Comparison of ENCODE assay signal across 11 cellular contexts in the genomic region with DNA sequence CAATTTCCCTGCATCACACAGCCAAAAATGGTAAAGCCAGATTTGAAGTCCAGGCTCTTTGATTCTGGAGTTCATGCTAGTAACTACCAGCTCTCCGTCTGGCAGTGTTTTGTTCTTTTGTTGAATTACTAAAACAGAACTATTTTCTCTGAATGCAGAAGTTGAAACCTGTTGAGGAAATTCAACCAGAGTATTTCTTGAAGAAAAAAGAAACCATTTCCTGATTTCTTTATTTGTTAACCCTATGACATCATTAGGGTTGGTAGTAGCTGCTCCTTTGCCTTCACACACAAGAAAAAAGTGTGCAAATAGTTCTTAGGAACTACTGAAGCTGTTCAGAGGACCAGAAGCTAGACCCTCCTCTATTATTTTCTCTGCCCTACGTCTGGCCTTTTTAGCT. TPM values are rescaled to one million over a fixed set of nuclear protein-coding genes. Genes with fewer than 3 reads are reported as not detected.
DNase-seq lines count a peak whose midpoint lies in the region; ATAC-seq, FAIRE-seq and TF ChIP-seq lines count a peak whose summit lies in the region.
"Had no signal": no experiment of that assay in that cellular context is flagged by ENCODE, and none has a peak within 500 bp of the region (broad histone marks: within the 10 kb centered on the region; RNA-seq: fewer than 3 reads in every experiment).

No MANE protein-coding gene starts in this region.

- no peak for TF ChIP-seq EP300 in HepG2 (IDR thresholded peaks at IDR 0.05; ENCODE audit: low read depth in 2 of 2, low read length in 2 of 2)
- TF ChIP-seq EP300 in HepG2 (CRISPR knock-in tag; IDR thresholded peaks at IDR 0.05; ENCODE audit: borderline replicate concordance) = no peak

- no peak overlapping the region for H3K9ac ChIP-seq in HepG2 (ENCODE audit: insufficient read depth, low read depth, low read length)

- no TSS peak for BruUV-seq in HepG2 (replicated peaks; lab: Mats Ljungman, UMichigan)

- no peaks in the 10 kb centered on the region for H3K27me3 ChIP-seq in HepG2 (ENCODE audit: control insufficient read depth in 1 of 2, insufficient read depth in 2 of 2, low read length in 2 of 2)
- no peaks in the 10 kb centered on the region for H3K27me3 ChIP-seq in right lobe of liver
- no peaks in the 10 kb centered on the region for H3K27me3 ChIP-seq in hepatocyte
- no peaks in the 10 kb centered on the region for H3K27me3 ChIP-seq in vagina
- H3K27me3 ChIP-seq: BE2C had no signal

- no peaks in the 10 kb centered on the region for H3K36me3 ChIP-seq in HepG2 (replicated peaks in 1 of 2; ENCODE audit: control insufficient read depth in 1 of 2, insufficient read depth in 2 of 2, low read length in 2 of 2)
- no peaks in the 10 kb centered on the region for H3K36me3 ChIP-seq in right lobe of liver
- no peaks in the 10 kb centered on the region for H3K36me3 ChIP-seq in hepatocyte (replicated peaks; ENCODE audit: insufficient read depth, low read depth)
- H3K36me3 ChIP-seq in vagina = no peaks in the 10 kb centered on the region
- H3K36me3 ChIP-seq: BE2C had no signal

- intact Hi-C loops in HepG2 (cut with micrococcal nuclease; ENCODE audit: unreplicated experiment) (no loop called here), right lobe of liver (cut with DNase I) (no loop called here), vagina (cut with DNase I) (no loop called here)

- no peak for FAIRE-seq in HepG2 (lab: Jason Lieb, UNC)

- H3K4me2 ChIP-seq in HepG2 (ENCODE audit: low read depth, low read length) (no peak overlapping the region), hepatocyte (no peak overlapping the region)

- in situ Hi-C loops in HepG2 (cut with HindIII; ENCODE audit: extremely low pct_ligation_motif_present, low pct_unique_long_range_greater_than_20kb) = no loop called here

- no peak for TF ChIP-seq POLR2A in HepG2 (IDR thresholded peaks at IDR 0.05; ENCODE audit: insufficient read depth in 1 of 2, low read depth in 2 of 2, low read length in 2 of 2)
- no peak for TF ChIP-seq POLR2A in right lobe of liver (IDR thresholded peaks at IDR 0.05)
- no peak for TF ChIP-seq POLR2A in vagina (IDR thresholded peaks at IDR 0.05)

- H3K79me2 ChIP-seq in HepG2 (ENCODE audit: insufficient read depth, low read length) = no peaks in the 10 kb centered on the region
- H3K79me2 ChIP-seq in hepatocyte = peaks cover 31% of the 10 kb centered on the region

- TF ChIP-seq CTCF in HepG2 (CRISPR knock-in tag; IDR thresholded peaks at IDR 0.05) (no peak), right lobe of liver (IDR thresholded peaks at IDR 0.05) (no peak), hepatocyte (IDR thresholded peaks at IDR 0.05; ENCODE audit: poor library complexity) (no peak), vagina (IDR thresholded peaks at IDR 0.05) (no peak)

- CTCF ChIA-PET in HepG2 (lab: Yijun Ruan, JAX; ENCODE audit: low intra/inter-chr PET ratio, low total read pairs) = no interaction called here

- no peak for DNase-seq in HepG2 (ENCODE audit: low spot score)
- no peak for DNase-seq in right lobe of liver
- peak; percentile 61 for DNase-seq in SKM-1 (lab: John Stamatoyannopoulos, UW; ENCODE audit: unreplicated experiment)
- no peak for DNase-seq in hepatocyte (ENCODE audit: low spot score)
- DNase-seq in vagina (ENCODE audit: extremely low spot score in 2 of 2) = no peak
- DNase-seq in COR-L47 (lab: John Stamatoyannopoulos, UW) = no peak
- DNase-seq: BE2C, HCEC 1CT, NCI-H69 had no signal

- POLR2A ChIA-PET in HepG2 (lab: Yijun Ruan, JAX) = no interaction called here

- H3K4me1 ChIP-seq in HepG2 (ENCODE audit: insufficient read depth, low read length) = peaks cover 38% of the 10 kb centered on the region
- peaks cover 0 to 49% (median 18%) of the 10 kb centered on the region in 4 donors for H3K4me1 ChIP-seq in right lobe of liver
- peaks cover 31% of the 10 kb centered on the region for H3K4me1 ChIP-seq in hepatocyte (ENCODE audit: insufficient read depth)
- H3K4me1 ChIP-seq in vagina = peaks cover 52% of the 10 kb centered on the region

- H4K20me1 ChIP-seq in HepG2 (ENCODE audit: insufficient read depth, low read length) (no peaks in the 10 kb centered on the region), hepatocyte (ENCODE audit: insufficient read depth, poor library complexity, severe bottlenecking) (no peaks in the 10 kb centered on the region)

- ATAC-seq in HepG2 (no peak), right lobe of liver (no peak), HG03025 (IDR thresholded peaks at IDR 0.05; ENCODE audit: low FRiP score, unreplicated experiment) (no peak), GM19467 (IDR thresholded peaks at IDR 0.05; ENCODE audit: unreplicated experiment) (no peak)

- no peak overlapping the region for H3K27ac ChIP-seq in HepG2 (ENCODE audit: extremely low read length, insufficient read depth, low read length)
- peak overlapping the region in 1 of 3 donors; percentile 52 for H3K27ac ChIP-seq in right lobe of liver
- H3K27ac ChIP-seq in hepatocyte = peak overlapping the region; percentile 20
- H3K27ac ChIP-seq in vagina = peak overlapping the region; percentile 12

- TF ChIP-seq RAD21 in HepG2 (CRISPR knock-in tag; IDR thresholded peaks at IDR 0.05) = no peak

- H3K4me3 ChIP-seq in HepG2 (replicated peaks in 1 of 3; ENCODE audit: insufficient read depth in 1 of 3, low read depth in 2 of 3, low read length in 3 of 3) = no peak overlapping the region
- no peak overlapping the region for H3K4me3 ChIP-seq in right lobe of liver
- no peak overlapping the region for H3K4me3 ChIP-seq in hepatocyte
- no peak overlapping the region for H3K4me3 ChIP-seq in vagina

- H2AFZ ChIP-seq in HepG2 (ENCODE audit: low read length) (no peak overlapping the region), hepatocyte (no peak overlapping the region)

- no peaks in the 10 kb centered on the region for H3K9me2 ChIP-seq in hepatocyte (replicated peaks; ENCODE audit: insufficient read depth)

- no peaks in the 10 kb centered on the region for H3K9me3 ChIP-seq in HepG2 (ENCODE audit: low read length)
- no peaks in the 10 kb centered on the region for H3K9me3 ChIP-seq in right lobe of liver
- no peaks in the 10 kb centered on the region for H3K9me3 ChIP-seq in hepatocyte (ENCODE audit: low read depth)
- no peaks in the 10 kb centered on the region for H3K9me3 ChIP-seq in vagina
- H3K9me3 ChIP-seq: BE2C had no signal

- 92% methylated on average over 2 of the region's 2 CpGs for WGBS in HepG2 (ENCODE audit: low lambda C conversion rate)
- WGBS in right lobe of liver (ENCODE audit: insufficient coverage, low coverage, low lambda C conversion rate, missing lambda C conversion rate) = 48% methylated on average over 2 of the region's 2 CpGs
- WGBS in hepatocyte (ENCODE audit: low lambda C conversion rate, missing lambda C conversion rate) = 86% methylated on average over 2 of the region's 2 CpGs

TF ChIP-seq in HepG2, 621 proteins besides CTCF, POLR2A, EP300 and RAD21:
- TF ChIP-seq, protein P1, sequence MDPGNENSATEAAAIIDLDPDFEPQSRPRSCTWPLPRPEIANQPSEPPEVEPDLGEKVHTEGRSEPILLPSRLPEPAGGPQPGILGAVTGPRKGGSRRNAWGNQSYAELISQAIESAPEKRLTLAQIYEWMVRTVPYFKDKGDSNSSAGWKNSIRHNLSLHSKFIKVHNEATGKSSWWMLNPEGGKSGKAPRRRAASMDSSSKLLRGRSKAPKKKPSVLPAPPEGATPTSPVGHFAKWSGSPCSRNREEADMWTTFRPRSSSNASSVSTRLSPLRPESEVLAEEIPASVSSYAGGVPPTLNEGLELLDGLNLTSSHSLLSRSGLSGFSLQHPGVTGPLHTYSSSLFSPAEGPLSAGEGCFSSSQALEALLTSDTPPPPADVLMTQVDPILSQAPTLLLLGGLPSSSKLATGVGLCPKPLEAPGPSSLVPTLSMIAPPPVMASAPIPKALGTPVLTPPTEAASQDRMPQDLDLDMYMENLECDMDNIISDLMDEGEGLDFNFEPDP (CRISPR knock-in tag; conservative IDR thresholded peaks at IDR 0.05) = no peak
- TF ChIP-seq CEBPB (IDR thresholded peaks at IDR 0.05; ENCODE audit: borderline replicate concordance, low read depth, low read length) (no peak), ATF7 (IDR thresholded peaks at IDR 0.05) (peak; percentile 28; the same call in 1 of the 2 replicates), ATF7 (CRISPR knock-in tag; IDR thresholded peaks at IDR 0.05) (no peak), MEF2D (CRISPR knock-in tag; IDR thresholded peaks at IDR 0.05) (no peak), ZNF468 (CRISPR knock-in tag; IDR thresholded peaks at IDR 0.05) (no peak)

RNA-seq across cellular contexts. Expression of a gene that starts 34.4 kb away (rescaled TPM):
- total RNA-seq in HepG2 (2016; rRNA removed; fragmentation: Illumina TruSeq; extraction: Trizol) (6.0 and 8.4 TPM in 2 replicates), right lobe of liver (10 to 100 TPM in 4 of 6 experiments, 1 to 10 TPM in 2; 8.4 to 16.2 (median 11.3) TPM), hepatocyte (15.3 and 15.7 TPM in 2 replicates), vagina (43.5 TPM)
- 3.5 and 4.1 TPM in 2 replicates for total RNA-seq in HepG2 (2016; cell fraction: cytosol; rRNA removed; fragmentation: Illumina TruSeq; extraction: Trizol; ENCODE audit: low read depth)
- 5.5 and 7.9 TPM in 2 replicates for total RNA-seq in HepG2 (2016; cell fraction: insoluble cytoplasmic fraction; rRNA removed; fragmentation: Illumina TruSeq; extraction: Trizol)
- 8.5 and 9.1 TPM in 2 replicates for total RNA-seq in HepG2 (2016; cell fraction: membrane; rRNA removed; fragmentation: Illumina TruSeq; extraction: Trizol)
- total RNA-seq in HepG2 (2016; cell fraction: nucleus; rRNA removed; fragmentation: Illumina TruSeq; extraction: Trizol) = 11.9 and 14.9 TPM in 2 replicates
- polyA plus RNA-seq in HepG2 (2011; rRNA removed) (11.8 and 13.9 TPM in 2 replicates), hepatocyte (17.6 and 18.5 TPM in 2 replicates)
- 5.2 and 6.7 TPM in 2 replicates for polyA plus RNA-seq in HepG2 (2011; cell fraction: cytosol; rRNA removed)
- 13.4 and 13.8 TPM in 2 replicates for polyA plus RNA-seq in HepG2 (2011; cell fraction: nucleus; rRNA removed)
- polyA plus RNA-seq in HepG2 (2012) = 8.8 and 10.8 TPM in 2 replicates
- polyA plus RNA-seq in HepG2 (2016; cell fraction: cytosol; fragmentation: Illumina TruSeq; extraction: Trizol; ENCODE audit: low read depth) = 3.4 and 3.6 TPM in 2 replicates
- polyA plus RNA-seq in HepG2 (2016; cell fraction: insoluble cytoplasmic fraction; fragmentation: Illumina TruSeq; extraction: Trizol; ENCODE audit: low read depth) = 5.0 and 8.1 TPM in 2 replicates
- 5.3 and 5.6 TPM in 2 replicates for polyA plus RNA-seq in HepG2 (2016; cell fraction: membrane; fragmentation: Illumina TruSeq; extraction: Trizol; ENCODE audit: low read depth)
- polyA plus RNA-seq in HepG2 (2016; cell fraction: nucleus; fragmentation: Illumina TruSeq; extraction: Trizol; ENCODE audit: insufficient read depth, low read depth) = 17.9 and 22.1 TPM in 2 replicates
- polyA minus RNA-seq in HepG2 (2011; rRNA and poly(A)+ RNA removed; ENCODE audit: low replicate concordance) = 15.8 and 105 TPM in 2 replicates
- 7.3 and 8.0 TPM in 2 replicates for polyA minus RNA-seq in HepG2 (2011; cell fraction: cytosol; rRNA and poly(A)+ RNA removed)
- polyA minus RNA-seq in HepG2 (2011; cell fraction: nucleus; rRNA and poly(A)+ RNA removed) = 15.8 and 20.6 TPM in 2 replicates
